37 cellular contexts compared by ENCODE assay signal in the genomic region with DNA sequence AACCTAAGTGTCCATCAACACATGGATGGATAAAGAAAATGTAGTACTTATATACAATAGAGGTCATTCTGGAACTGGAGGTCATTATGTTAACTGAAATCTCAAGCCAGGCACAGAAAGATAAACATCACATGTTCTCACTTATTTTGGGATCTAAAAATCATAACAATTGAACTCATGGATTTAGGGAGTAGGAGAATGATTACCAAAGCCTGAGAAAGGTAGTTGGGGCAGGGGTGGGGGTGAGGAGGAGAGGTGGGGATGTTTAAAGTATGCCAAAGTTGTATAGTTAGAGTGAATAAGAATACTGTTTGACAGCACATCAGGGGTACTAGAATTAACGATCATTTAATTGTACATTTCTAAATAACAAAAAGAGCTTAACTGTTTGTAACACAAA.
"Had no signal": no experiment of that assay in that cellular context is flagged by ENCODE, and none has a peak within 500 bp of the region (broad histone marks: within the 10 kb centered on the region; RNA-seq: fewer than 3 reads in every experiment).

No MANE protein-coding gene starts in this region.

- H3K27ac Mint-ChIP-seq: activated naive CD4-positive, alpha-beta T cell treated with anti-CD3 and anti-CD28 coated beads for 36 hours; activated naive CD4-positive, alpha-beta T cell treated with anti-CD3 and anti-CD28 coated beads, Interleukin-2, amount 10 ng/mL, durations not matched to agents 7 days and 5 days; activated naive CD4-positive, alpha-beta T cell treated with anti-CD3 and anti-CD28 coated beads, Interleukin-2, amount 50 U/mL, for 24 hours; activated naive CD4-positive, alpha-beta T cell treated with anti-CD3 and anti-CD28 coated beads, Interleukin-2, amount 50 U/mL, for 72 hours; activated naive CD8-positive, alpha-beta T cell; activated naive CD8-positive, alpha-beta T cell treated with anti-CD3 and anti-CD28 coated beads for 36 hours; activated naive CD8-positive, alpha-beta T cell treated with anti-CD3 and anti-CD28 coated beads, Interleukin-2, amount 10 ng/mL, durations not matched to agents 7 days and 5 days; activated naive CD8-positive, alpha-beta T cell treated with anti-CD3 and anti-CD28 coated beads, Interleukin-2, amount 50 U/mL, for 24 hours; activated T-cell treated with anti-CD3 and anti-CD28 coated beads, Interleukin-2, amount 50 U/mL, for 24 hours; activated T-cell treated with anti-CD3 and anti-CD28 coated beads, Interleukin-2, amount 50 U/mL, for 72 hours; activated T-helper 1 cell treated with anti-CD3 and anti-CD28 coated beads, Interleukin-12 subunit alpha, Interleukin-12 subunit beta, Interleukin-2, Interleukin-4 antibody, amounts not matched to agents 30 ng/mL and 10 ng/mL and 1 ng/mL, durations not matched to agents 14 hours and 24 hours and 36 hours; activated T-helper 17 cell treated with anti-CD3 and anti-CD28 coated beads, Interleukin-2, amount 50 U/mL, for 72 hours; activated T-helper 2 cell treated with anti-CD3 and anti-CD28 coated beads, Interferon-gamma antibody, Interleukin-2, Interleukin-4, amounts not matched to agents 10 μg/mL and 5 μg/mL and 100 μg/mL, durations not matched to agents 14 hours and 24 hours and 36 hours; brain had no signal

- H3K4me3 Mint-ChIP-seq: activated naive CD4-positive, alpha-beta T cell treated with anti-CD3 and anti-CD28 coated beads for 36 hours; activated naive CD4-positive, alpha-beta T cell treated with anti-CD3 and anti-CD28 coated beads, Interleukin-2, amount 10 ng/mL, durations not matched to agents 7 days and 5 days; activated naive CD4-positive, alpha-beta T cell treated with anti-CD3 and anti-CD28 coated beads, Interleukin-2, amount 50 U/mL, for 24 hours; activated naive CD8-positive, alpha-beta T cell; activated naive CD8-positive, alpha-beta T cell treated with anti-CD3 and anti-CD28 coated beads for 36 hours; activated naive CD8-positive, alpha-beta T cell treated with anti-CD3 and anti-CD28 coated beads, Interleukin-2, amount 10 ng/mL, durations not matched to agents 7 days and 5 days; activated naive CD8-positive, alpha-beta T cell treated with anti-CD3 and anti-CD28 coated beads, Interleukin-2, amount 50 U/mL, for 24 hours; activated T-cell treated with anti-CD3 and anti-CD28 coated beads, Interleukin-2, amount 50 U/mL, for 24 hours; activated T-cell treated with anti-CD3 and anti-CD28 coated beads, Interleukin-2, amount 50 U/mL, for 4 hours; activated T-cell treated with anti-CD3 and anti-CD28 coated beads, Interleukin-2, amount 50 U/mL, for 72 hours; activated T-helper 1 cell treated with anti-CD3 and anti-CD28 coated beads, Interleukin-12 subunit alpha, Interleukin-12 subunit beta, Interleukin-2, Interleukin-4 antibody, amounts not matched to agents 30 ng/mL and 10 ng/mL and 1 ng/mL, durations not matched to agents 14 hours and 24 hours and 36 hours; activated T-helper 17 cell treated with anti-CD3 and anti-CD28 coated beads, Interleukin-2, amount 50 U/mL, for 72 hours; brain; central memory CD8-positive, alpha-beta T cell had no signal

- DNase-seq: activated effector memory CD4-positive, alpha-beta T cell treated with anti-CD3 and anti-CD28 coated beads, Interleukin-2, amount 50 U/mL, for 16 hours; activated effector memory CD4-positive, alpha-beta T cell treated with Interleukin-2 at 50 U/mL for 16 hours; activated gamma-delta T cell; activated gamma-delta T cell treated with Interleukin-2 at 50 U/mL for 16 hours; activated naive CD4-positive, alpha-beta T cell; activated naive CD4-positive, alpha-beta T cell treated with anti-CD3 and anti-CD28 coated beads for 36 hours; activated naive CD4-positive, alpha-beta T cell treated with anti-CD3 and anti-CD28 coated beads, Interleukin-2, amount 10 ng/mL, durations not matched to agents 7 days and 5 days; activated naive CD4-positive, alpha-beta T cell treated with anti-CD3 and anti-CD28 coated beads, Interleukin-2, amount 50 U/mL, for 16 hours; activated naive CD4-positive, alpha-beta T cell treated with Interleukin-2 at 50 U/mL for 16 hours; activated naive CD8-positive, alpha-beta T cell treated with anti-CD3 and anti-CD28 coated beads for 36 hours; activated naive CD8-positive, alpha-beta T cell treated with anti-CD3 and anti-CD28 coated beads, Interleukin-2, amount 10 ng/mL, durations not matched to agents 7 days and 5 days; activated naive CD8-positive, alpha-beta T cell treated with anti-CD3 and anti-CD28 coated beads, Interleukin-2, amount 50 U/mL, for 24 hours; activated T-cell treated with anti-CD3 and anti-CD28 coated beads, Interleukin-2, amount 50 U/mL, for 24 hours; activated T-cell treated with anti-CD3 and anti-CD28 coated beads, Interleukin-2, amount 50 U/mL, for 4 hours; activated T-cell treated with anti-CD3 and anti-CD28 coated beads, Interleukin-2, amount 50 U/mL, for 48 hours; activated T-cell treated with anti-CD3 and anti-CD28 coated beads, Interleukin-2, amount 50 U/mL, for 72 hours; adrenal gland; amniotic stem cell; amygdala; anterior cingulate cortex; aorta; body of pancreas; brain microvascular endothelial cell; caudate nucleus; central memory CD4-positive, alpha-beta T cell; cerebellar nuclear complex had no signal

- ATAC-seq: activated naive CD4-positive, alpha-beta T cell treated with anti-CD3 and anti-CD28 coated beads, Interleukin-2, amount 50 U/mL, for 72 hours; activated naive CD8-positive, alpha-beta T cell treated with anti-CD3 and anti-CD28 coated beads, Interleukin-2, amount 50 U/mL, for 24 hours; activated T-cell treated with anti-CD3 and anti-CD28 coated beads, Interleukin-2, amount 50 U/mL, for 4 hours; activated T-cell treated with anti-CD3 and anti-CD28 coated beads, Interleukin-2, amount 50 U/mL, for 72 hours; activated T-helper 17 cell treated with anti-CD3 and anti-CD28 coated beads, Interleukin-2, amount 50 U/mL, for 72 hours; body of pancreas had no signal

- H3K27me3 Mint-ChIP-seq: activated naive CD4-positive, alpha-beta T cell treated with anti-CD3 and anti-CD28 coated beads, Interleukin-2, amount 10 ng/mL, durations not matched to agents 7 days and 5 days; activated naive CD4-positive, alpha-beta T cell treated with anti-CD3 and anti-CD28 coated beads, Interleukin-2, amount 50 U/mL, for 24 hours; activated naive CD8-positive, alpha-beta T cell; activated naive CD8-positive, alpha-beta T cell treated with anti-CD3 and anti-CD28 coated beads for 36 hours; activated naive CD8-positive, alpha-beta T cell treated with anti-CD3 and anti-CD28 coated beads, Interleukin-2, amount 10 ng/mL, durations not matched to agents 7 days and 5 days; activated naive CD8-positive, alpha-beta T cell treated with anti-CD3 and anti-CD28 coated beads, Interleukin-2, amount 50 U/mL, for 24 hours; activated T-cell treated with anti-CD3 and anti-CD28 coated beads, Interleukin-2, amount 50 U/mL, for 24 hours; activated T-helper 17 cell treated with anti-CD3 and anti-CD28 coated beads, Interleukin-2, amount 50 U/mL, for 72 hours; brain; central memory CD8-positive, alpha-beta T cell had no signal

- H3K36me3 ChIP-seq: adrenal gland, ascending aorta, brain microvascular endothelial cell, breast epithelium, cardiac muscle cell had no signal

- H3K36me3 Mint-ChIP-seq: activated naive CD4-positive, alpha-beta T cell treated with anti-CD3 and anti-CD28 coated beads, Interleukin-2, amount 10 ng/mL, durations not matched to agents 7 days and 5 days; activated naive CD4-positive, alpha-beta T cell treated with anti-CD3 and anti-CD28 coated beads, Interleukin-2, amount 50 U/mL, for 24 hours; activated naive CD4-positive, alpha-beta T cell treated with anti-CD3 and anti-CD28 coated beads, Interleukin-2, amount 50 U/mL, for 72 hours; activated naive CD8-positive, alpha-beta T cell; activated naive CD8-positive, alpha-beta T cell treated with anti-CD3 and anti-CD28 coated beads for 36 hours; activated naive CD8-positive, alpha-beta T cell treated with anti-CD3 and anti-CD28 coated beads, Interleukin-2, amount 10 ng/mL, durations not matched to agents 7 days and 5 days; brain had no signal

- H3K4me1 Mint-ChIP-seq: activated naive CD4-positive, alpha-beta T cell treated with anti-CD3 and anti-CD28 coated beads, Interleukin-2, amount 10 ng/mL, durations not matched to agents 7 days and 5 days; activated naive CD4-positive, alpha-beta T cell treated with anti-CD3 and anti-CD28 coated beads, Interleukin-2, amount 50 U/mL, for 24 hours; activated naive CD8-positive, alpha-beta T cell treated with anti-CD3 and anti-CD28 coated beads for 36 hours; activated naive CD8-positive, alpha-beta T cell treated with anti-CD3 and anti-CD28 coated beads, Interleukin-2, amount 10 ng/mL, durations not matched to agents 7 days and 5 days; activated naive CD8-positive, alpha-beta T cell treated with anti-CD3 and anti-CD28 coated beads, Interleukin-2, amount 50 U/mL, for 24 hours; activated T-helper 17 cell treated with anti-CD3 and anti-CD28 coated beads, Interleukin-2, amount 50 U/mL, for 72 hours; central memory CD8-positive, alpha-beta T cell had no signal

- H3K4me3 ChIP-seq: adrenal gland, ascending aorta, body of pancreas, breast epithelium, cardiac muscle cell had no signal

- H3K4me1 ChIP-seq: adrenal gland, ascending aorta, body of pancreas, breast epithelium had no signal

- H3K9me3 Mint-ChIP-seq: activated naive CD4-positive, alpha-beta T cell treated with anti-CD3 and anti-CD28 coated beads, Interleukin-2, amount 10 ng/mL, durations not matched to agents 7 days and 5 days; activated naive CD8-positive, alpha-beta T cell treated with anti-CD3 and anti-CD28 coated beads, Interleukin-2, amount 10 ng/mL, durations not matched to agents 7 days and 5 days; activated T-helper 1 cell treated with anti-CD3 and anti-CD28 coated beads, Interleukin-12 subunit alpha, Interleukin-12 subunit beta, Interleukin-2, Interleukin-4 antibody, amounts not matched to agents 30 ng/mL and 10 ng/mL and 1 ng/mL, durations not matched to agents 14 hours and 24 hours and 36 hours had no signal

- H3K9me3 ChIP-seq: ascending aorta, body of pancreas, breast epithelium had no signal

- H3K27me3 ChIP-seq: adrenal gland, ascending aorta, body of pancreas, brain microvascular endothelial cell, breast epithelium, cardiac muscle cell had no signal

- H3K27ac ChIP-seq: adrenal gland, ascending aorta, body of pancreas, brain microvascular endothelial cell, breast epithelium, cardiac muscle cell had no signal
